ENCODE assay signal across 8 cellular contexts in genomic region chr1:231420959-231421615, GRCh38. TPM values are rescaled to one million over a fixed set of nuclear protein-coding genes. Genes with fewer than 3 reads are reported as not detected.
DNase-seq lines count a peak whose midpoint lies in the region; ATAC-seq and TF ChIP-seq lines count a peak whose summit lies in the region.

No MANE protein-coding gene starts in this region.

- H3K4me3 ChIP-seq in Peyer's patch (peak overlapping the region; percentile 82 to 97 (median 88)), vagina (peak overlapping the region; percentile 79 to 86)

- peak; percentile 5 for ATAC-seq in HG03039 (IDR thresholded peaks at IDR 0.05; ENCODE audit: unreplicated experiment)
- peak; percentile 2 for ATAC-seq in omental fat pad (ENCODE audit: low FRiP score)

- H3K9me3 ChIP-seq in Peyer's patch (no peaks in the 10 kb centered on the region), vagina (no peaks in the 10 kb centered on the region)

- H3K36me3 ChIP-seq in Peyer's patch = no peaks in the 10 kb centered on the region
- no peaks in the 10 kb centered on the region for H3K36me3 ChIP-seq in vagina

- intact Hi-C loops in vagina (cut with DNase I) = loop anchor here (10.0 kb wide), 1 partner anchor 66 kb away; no protein-coding TSS in a partner anchor

- H3K4me1 ChIP-seq in Peyer's patch = peaks cover 0 to 17% (median 9%) of the 10 kb centered on the region in 4 donors
- peaks cover 51% of the 10 kb centered on the region for H3K4me1 ChIP-seq in vagina

- DNase-seq in activated gamma-delta T cell treated with Interleukin-2 at 50 U/mL for 16 hours (peak; percentile 33), activated gamma-delta T cell (lab: John Stamatoyannopoulos, UW) (no peak), Peyer's patch (peak; percentile 38 to 79 (median 71)), globus pallidus (ENCODE audit: low spot score) (peak; percentile 33), omental fat pad (ENCODE audit: low spot score) (no peak), vagina (ENCODE audit: extremely low spot score in 2 of 2) (peak in 1 of 2 donors; percentile 89)
- peak; percentile 54 for DNase-seq in activated naive CD4-positive, alpha-beta T cell treated with Interleukin-2 at 50 U/mL for 16 hours

- no peak for TF ChIP-seq CTCF in Peyer's patch (IDR thresholded peaks at IDR 0.05)
- TF ChIP-seq CTCF in omental fat pad (IDR thresholded peaks at IDR 0.05) = no peak
- no peak for TF ChIP-seq CTCF in vagina (IDR thresholded peaks at IDR 0.05)

- TF ChIP-seq POLR2A in Peyer's patch (IDR thresholded peaks at IDR 0.05) = peak; percentile 33 to 43
- TF ChIP-seq POLR2A in vagina (IDR thresholded peaks at IDR 0.05) = no peak

- H3K27me3 ChIP-seq in Peyer's patch (no peaks in the 10 kb centered on the region), vagina (no peaks in the 10 kb centered on the region)

- H3K27ac ChIP-seq in Peyer's patch (peak overlapping the region; percentile 95 to 100 (median 98)), vagina (peak overlapping the region; percentile 99)

RNA-seq across cellular contexts. Expression of gene EGLN1, which starts 1.0 kb away (rescaled TPM):
- total RNA-seq in Peyer's patch (10 to 100 TPM; 34.7 to 53.1 (median 39.8) TPM), omental fat pad (10 to 100 TPM; 24.6 to 48.2 (median 37.2) TPM), vagina (26.3 TPM)

Comparison
In these comparisons a context has a peak if more than half of its experiments do, and no peak if none do; other contexts are left out.
1. DNase-seq: peak in activated gamma-delta T cell treated with Interleukin-2 at 50 U/mL for 16 hours (single experiment), Peyer's patch (3 of 3), activated naive CD4-positive, alpha-beta T cell treated with Interleukin-2 at 50 U/mL for 16 hours (single experiment) and globus pallidus (single experiment); none in activated gamma-delta T cell (single experiment) and omental fat pad (single experiment).
2. POLR2A ChIP-seq: peak in Peyer's patch (2 of 2); none in vagina (0 of 2).